8 cellular contexts compared by ENCODE assay signal in the genomic region with DNA sequence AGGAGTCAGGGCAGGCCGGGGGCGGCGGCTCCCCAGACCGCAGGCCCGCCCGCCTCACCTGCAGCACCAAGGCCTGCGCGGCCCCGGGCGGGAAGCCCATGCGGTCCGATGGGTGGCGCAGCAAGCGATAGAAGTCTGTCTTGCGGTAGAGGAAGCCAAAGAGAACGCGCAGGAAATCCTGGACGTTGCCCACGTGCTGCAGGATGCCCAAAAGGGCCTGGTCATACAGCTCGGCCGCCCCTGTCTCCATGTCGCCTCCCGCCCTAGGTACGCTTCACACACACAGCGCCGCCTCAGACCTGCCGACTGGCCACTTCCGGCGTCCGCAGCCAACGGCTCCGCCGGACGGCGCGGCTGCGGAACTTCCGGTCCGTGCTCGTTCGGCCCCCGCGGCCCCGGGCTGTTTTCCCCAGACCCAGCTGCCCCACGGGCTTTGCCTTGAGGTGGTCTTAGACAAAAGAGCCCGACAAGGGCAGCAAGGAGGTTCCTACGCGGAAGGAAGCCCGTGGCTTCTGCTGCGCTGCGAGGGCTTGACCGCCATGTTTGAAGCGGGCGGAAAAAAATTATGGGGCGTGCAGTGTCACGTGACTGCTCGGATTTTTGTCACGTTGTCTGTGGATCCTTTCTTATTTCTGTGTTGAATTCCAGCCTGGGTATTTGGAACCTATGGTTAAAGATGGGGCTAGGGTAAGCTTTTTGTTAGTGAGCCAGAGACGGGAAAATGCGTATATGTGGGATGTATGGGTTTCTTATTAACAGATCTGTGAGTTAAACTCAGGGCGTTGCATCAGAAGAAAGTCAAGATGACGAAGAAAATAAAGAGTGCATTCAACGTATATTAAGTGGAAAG. TPM values are rescaled to one million over a fixed set of nuclear protein-coding genes. Genes with fewer than 3 reads are reported as not detected.
DNase-seq lines count a peak whose midpoint lies in the region; ATAC-seq lines count a peak whose summit lies in the region.

A gene (minus strand): TSS at position 308 of the 850 bp plus-strand sequence. CDS start 58 bp downstream, at position 250.

- ATAC-seq in GM21529 (IDR thresholded peaks at IDR 0.05; ENCODE audit: unreplicated experiment) (peak; percentile 92), esophagus mucosa (peak; percentile 89)

- peak within 1 kb of the TSS; percentile 89 to 100 (median 93) for H3K4me3 Mint-ChIP-seq in IgD-negative memory B cell

- H3K4me1 ChIP-seq in muscle layer of colon (ENCODE audit: insufficient read depth, low read length) = peaks cover 26% of the 10 kb centered on the region

- H3K27ac ChIP-seq in muscle layer of colon (ENCODE audit: low read depth, low read length) = peak within 1 kb of the TSS; percentile 98

- H3K36me3 ChIP-seq in muscle layer of colon (ENCODE audit: insufficient read depth, low read length) = no peaks in the 10 kb centered on the region

- peaks cover 0 to 4% of the 10 kb centered on the region in 2 donors for H3K27me3 ChIP-seq in muscle layer of colon (ENCODE audit: control insufficient read depth in 1 of 2, insufficient read depth in 2 of 2, low read length in 2 of 2)

- no peaks in the 10 kb centered on the region for H3K9me3 Mint-ChIP-seq in IgD-negative memory B cell

- H3K36me3 Mint-ChIP-seq in IgD-negative memory B cell = no peaks in the 10 kb centered on the region

- peak within 1 kb of the TSS; percentile 88 for H3K9ac ChIP-seq in muscle layer of colon (ENCODE audit: low read length)

- DNase-seq in DMS153 (lab: John Stamatoyannopoulos, UW) = peak; percentile 85
- DNase-seq in OCI-M1 (lab: John Stamatoyannopoulos, UW) = peak; percentile 90
- DNase-seq in activated T-cell treated with anti-CD3 and anti-CD28 coated beads, Interleukin-2, amount 50 U/mL, for 1 hour = peak; percentile 85
- DNase-seq in stimulated activated CD8-positive, alpha-beta memory T cell treated with anti-CD3 and anti-CD28 coated beads, Interleukin-7, amount 100 ng/mL, for 4 hours (ENCODE audit: low read depth in 2 of 2) = peak; percentile 75 to 76

- H3K9me3 ChIP-seq in muscle layer of colon (ENCODE audit: low read length) = no peaks in the 10 kb centered on the region

- H3K4me1 Mint-ChIP-seq in IgD-negative memory B cell = peaks cover 24 to 40% (median 30%) of the 10 kb centered on the region in 3 donors

- H3K27ac Mint-ChIP-seq in IgD-negative memory B cell = peak within 1 kb of the TSS; percentile 87 to 99 (median 93)

- H3K4me3 ChIP-seq in muscle layer of colon (ENCODE audit: low read depth in 1 of 2, low read length in 2 of 2) = peak within 1 kb of the TSS; percentile 92 to 97

- no peaks in the 10 kb centered on the region for H3K27me3 Mint-ChIP-seq in IgD-negative memory B cell

RNA-seq across cellular contexts. Expression of the gene that starts here (rescaled TPM):
- polyA plus RNA-seq in IgD-negative memory B cell = 57.4 TPM
- total RNA-seq in esophagus mucosa = 68.9 TPM

Comparison
In these comparisons a context has a peak if more than half of its experiments do, and no peak if none do; other contexts are left out.
1. Peak in every context shown above with its lines: DNase-seq, ATAC-seq, H3K4me3 ChIP-seq and H3K27ac ChIP-seq.